28 cellular contexts compared by ENCODE assay signal in the genomic region with DNA sequence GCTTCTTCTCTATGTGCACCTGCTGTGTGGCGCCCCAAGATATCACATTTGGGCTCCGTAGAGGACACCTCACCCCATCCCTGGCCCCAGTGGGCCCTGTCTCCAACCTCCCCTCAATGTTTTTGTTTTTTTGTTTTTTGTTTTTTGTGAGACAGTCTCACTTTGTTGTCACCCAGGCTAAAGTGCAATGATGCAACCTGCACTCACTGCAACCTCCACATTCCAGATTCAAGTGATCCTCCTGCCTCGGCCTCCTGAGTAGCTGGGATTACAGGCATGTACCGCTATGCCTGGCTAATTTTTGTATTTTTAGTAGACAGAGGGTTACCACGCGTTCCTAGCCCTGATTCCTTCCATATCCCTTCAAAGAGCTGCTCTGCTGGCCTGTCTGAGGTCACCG. TPM values are rescaled to one million over a fixed set of nuclear protein-coding genes. Genes with fewer than 3 reads are reported as not detected.
DNase-seq lines count a peak whose midpoint lies in the region; ATAC-seq, FAIRE-seq and TF ChIP-seq lines count a peak whose summit lies in the region.
"Had no signal": no experiment of that assay in that cellular context is flagged by ENCODE, and none has a peak within 500 bp of the region (broad histone marks: within the 10 kb centered on the region; RNA-seq: fewer than 3 reads in every experiment).

No MANE protein-coding gene starts in this region.

- TF ChIP-seq POLR2A in spleen (IDR thresholded peaks at IDR 0.05) = no peak

- H3K9me2 ChIP-seq in GM23338 (ENCODE audit: insufficient read depth) = no peaks in the 10 kb centered on the region

- no peaks in the 10 kb centered on the region for H3F3A ChIP-seq in GM23338 (replicated peaks; ENCODE audit: low read depth)

- WGBS in spleen, 5 donors = 87 to 94% (median 91%) methylated on average over 7 of the region's 7 CpGs

- H2AFZ ChIP-seq in OCI-LY3 (ENCODE audit: low read depth, low read length) = no peak overlapping the region
- H2AFZ ChIP-seq in GM23338 = no peak overlapping the region

- peaks cover 4% of the 10 kb centered on the region; the same call in 1 of the 3 replicates for H3K9me3 Mint-ChIP-seq in GM23338
- no peaks in the 10 kb centered on the region for H3K9me3 Mint-ChIP-seq in activated CD8-positive, alpha-beta T cell treated with anti-CD3 and anti-CD28 coated beads for 36 hours
- no peaks in the 10 kb centered on the region for H3K9me3 Mint-ChIP-seq in activated CD4-positive, alpha-beta memory T cell treated with anti-CD3 and anti-CD28 coated beads for 36 hours
- H3K9me3 Mint-ChIP-seq: CD4-positive, alpha-beta memory T cell; CD8-positive, alpha-beta memory T cell had no signal

- H3K79me2 ChIP-seq in OCI-LY3 (ENCODE audit: low read length) (no peaks in the 10 kb centered on the region), GM23338 (replicated peaks; ENCODE audit: insufficient read depth) (no peaks in the 10 kb centered on the region)

- H3K9me3 ChIP-seq in OCI-LY3 (ENCODE audit: insufficient read depth, low read length) (no peaks in the 10 kb centered on the region), WERI-Rb-1 (ENCODE audit: severe bottlenecking) (no peaks in the 10 kb centered on the region), kidney (ENCODE audit: control insufficient read depth in 1 of 2, low read length in 2 of 2) (no peaks in the 10 kb centered on the region), spleen (no peaks in the 10 kb centered on the region)
- H3K9me3 ChIP-seq: BE2C, BLaER1 had no signal

- H3K4me1 Mint-ChIP-seq in GM23338 = no peaks in the 10 kb centered on the region; the same call in none of the 3 replicates
- no peaks in the 10 kb centered on the region for H3K4me1 Mint-ChIP-seq in activated CD8-positive, alpha-beta T cell treated with anti-CD3 and anti-CD28 coated beads for 36 hours (ENCODE audit: low read depth)
- no peaks in the 10 kb centered on the region for H3K4me1 Mint-ChIP-seq in activated CD4-positive, alpha-beta memory T cell treated with anti-CD3 and anti-CD28 coated beads for 36 hours (ENCODE audit: low read depth)
- H3K4me1 Mint-ChIP-seq: CD4-positive, alpha-beta memory T cell; CD8-positive, alpha-beta memory T cell had no signal

- H3K27me3 Mint-ChIP-seq in GM23338 (ENCODE audit: insufficient read depth, low read depth, poor library complexity) = peaks cover 4% of the 10 kb centered on the region
- peaks cover 15% of the 10 kb centered on the region for H3K27me3 Mint-ChIP-seq in activated CD8-positive, alpha-beta T cell treated with anti-CD3 and anti-CD28 coated beads for 36 hours
- H3K27me3 Mint-ChIP-seq in activated CD4-positive, alpha-beta memory T cell treated with anti-CD3 and anti-CD28 coated beads for 36 hours = peaks cover 9% of the 10 kb centered on the region

- no peak overlapping the region for H3K4me3 ChIP-seq in OCI-LY3 (ENCODE audit: low read length)
- H3K4me3 ChIP-seq in WERI-Rb-1 (ENCODE audit: low read depth, low read length) = no peak overlapping the region
- no peak overlapping the region for H3K4me3 ChIP-seq in kidney (ENCODE audit: low read length in 2 of 2)
- H3K4me3 ChIP-seq in spleen = no peak overlapping the region
- H3K4me3 ChIP-seq in GM23338 = no peak overlapping the region
- H3K4me3 ChIP-seq: BLaER1, GM12878 had no signal

- H3K27me3 ChIP-seq in OCI-LY3 (ENCODE audit: low read depth, low read length) = peaks cover 58% of the 10 kb centered on the region
- H3K27me3 ChIP-seq in WERI-Rb-1 (ENCODE audit: insufficient read depth, low read depth, severe bottlenecking) = peaks cover 40% of the 10 kb centered on the region
- peaks cover 0 to 25% (median 0%) of the 10 kb centered on the region in 7 donors for H3K27me3 ChIP-seq in spleen (replicated peaks in 1 of 7)
- H3K27me3 ChIP-seq in GM23338 (ENCODE audit: insufficient read depth) = no peaks in the 10 kb centered on the region
- H3K27me3 ChIP-seq: BLaER1 had no signal

- H3K4me2 ChIP-seq in OCI-LY3 (ENCODE audit: low read length) = peak overlapping the region; percentile 55
- H3K4me2 ChIP-seq in GM23338 = no peak overlapping the region

- intact Hi-C loops in kidney (cut with DNase I) = no loop called here
- intact Hi-C loops in spleen (cut with DNase I; ENCODE audit: low total_unique reads) = no loop called here
- intact Hi-C loops in activated CD8-positive, alpha-beta T cell treated with anti-CD3 and anti-CD28 coated beads for 36 hours (cut with micrococcal nuclease) = no loop called here
- intact Hi-C loops in activated CD4-positive, alpha-beta memory T cell treated with anti-CD3 and anti-CD28 coated beads for 36 hours (cut with micrococcal nuclease) = no loop called here

- no peak for ATAC-seq in GM23338
- ATAC-seq in activated CD8-positive, alpha-beta T cell treated with anti-CD3 and anti-CD28 coated beads for 36 hours = no peak
- ATAC-seq: GM12878 had no signal

- CTCF ChIA-PET in activated CD8-positive, alpha-beta T cell treated with anti-CD3 and anti-CD28 coated beads for 36 hours (lab: Charles Lee) = interaction anchor here (1.1 to 1.2 kb wide), 2 partner anchors 8 to 9 kb away, joined by 4 to 5 read pairs; no protein-coding TSS in a partner anchor
- CTCF ChIA-PET in activated CD4-positive, alpha-beta memory T cell treated with anti-CD3 and anti-CD28 coated beads for 36 hours (lab: Charles Lee) = interaction anchor here (1.3 to 2.2 kb wide), 2 partner anchors 8 to 259 kb away, joined by 4 to 7 read pairs; no protein-coding TSS in a partner anchor

- H3K36me3 Mint-ChIP-seq in GM23338 (ENCODE audit: low read depth) = no peaks in the 10 kb centered on the region
- no peaks in the 10 kb centered on the region for H3K36me3 Mint-ChIP-seq in activated CD8-positive, alpha-beta T cell treated with anti-CD3 and anti-CD28 coated beads for 36 hours (ENCODE audit: low read depth)
- no peaks in the 10 kb centered on the region for H3K36me3 Mint-ChIP-seq in activated CD4-positive, alpha-beta memory T cell treated with anti-CD3 and anti-CD28 coated beads for 36 hours
- H3K36me3 Mint-ChIP-seq: CD14-positive monocyte; CD4-positive, alpha-beta memory T cell; CD4-positive, CD25-positive, alpha-beta regulatory T cell; CD8-positive, alpha-beta memory T cell had no signal

- H3K9ac ChIP-seq in OCI-LY3 (ENCODE audit: low read length) (no peak overlapping the region), kidney (ENCODE audit: low read length in 2 of 2) (no peak overlapping the region)
- H3K9ac ChIP-seq: BLaER1 had no signal

- no peak overlapping the region for H3K27ac Mint-ChIP-seq in GM23338
- H3K27ac Mint-ChIP-seq in activated CD8-positive, alpha-beta T cell treated with anti-CD3 and anti-CD28 coated beads for 36 hours = no peak overlapping the region
- H3K27ac Mint-ChIP-seq in activated CD4-positive, alpha-beta memory T cell treated with anti-CD3 and anti-CD28 coated beads for 36 hours = no peak overlapping the region
- H3K27ac Mint-ChIP-seq: CD4-positive, alpha-beta memory T cell; CD4-positive, CD25-positive, alpha-beta regulatory T cell had no signal

- H4K20me1 ChIP-seq in OCI-LY3 (ENCODE audit: insufficient read depth, low read length) (no peaks in the 10 kb centered on the region), GM23338 (replicated peaks; ENCODE audit: insufficient read depth) (no peaks in the 10 kb centered on the region)
- H4K20me1 ChIP-seq: BLaER1 had no signal

- H3K36me3 ChIP-seq in OCI-LY3 (replicated peaks; ENCODE audit: low read depth, low read length) = no peaks in the 10 kb centered on the region
- no peaks in the 10 kb centered on the region for H3K36me3 ChIP-seq in WERI-Rb-1
- no peaks in the 10 kb centered on the region for H3K36me3 ChIP-seq in kidney (ENCODE audit: control insufficient read depth in 1 of 2, insufficient read depth in 2 of 2, low read length in 2 of 2)
- H3K36me3 ChIP-seq in spleen = no peaks in the 10 kb centered on the region
- no peaks in the 10 kb centered on the region for H3K36me3 ChIP-seq in GM23338 (ENCODE audit: insufficient read depth)
- H3K36me3 ChIP-seq: BE2C, BLaER1 had no signal

- no peak for FAIRE-seq in kidney (lab: Jason Lieb, UNC)
- FAIRE-seq: A204.1, GM12878, GM12892, GM18507 had no signal

- no peak overlapping the region for H3K4me3 Mint-ChIP-seq in GM23338
- no peak overlapping the region for H3K4me3 Mint-ChIP-seq in activated CD8-positive, alpha-beta T cell treated with anti-CD3 and anti-CD28 coated beads for 36 hours
- no peak overlapping the region for H3K4me3 Mint-ChIP-seq in activated CD4-positive, alpha-beta memory T cell treated with anti-CD3 and anti-CD28 coated beads for 36 hours
- H3K4me3 Mint-ChIP-seq: CD4-positive, alpha-beta memory T cell; CD4-positive, CD25-positive, alpha-beta regulatory T cell; CD8-positive, alpha-beta memory T cell had no signal

- H3K27ac ChIP-seq in OCI-LY3 (ENCODE audit: low read length) (no peak overlapping the region), WERI-Rb-1 (no peak overlapping the region), kidney (ENCODE audit: low read depth in 2 of 2, low read length in 2 of 2) (no peak overlapping the region), spleen (no peak overlapping the region), GM23338 (ENCODE audit: low read depth) (no peak overlapping the region)
- H3K27ac ChIP-seq: BLaER1 had no signal

- POLR2A ChIA-PET in activated CD8-positive, alpha-beta T cell treated with anti-CD3 and anti-CD28 coated beads for 36 hours (lab: Charles Lee) = no interaction called here
- POLR2A ChIA-PET in activated CD4-positive, alpha-beta memory T cell treated with anti-CD3 and anti-CD28 coated beads for 36 hours (lab: Charles Lee) = no interaction called here

- H3K4me1 ChIP-seq in OCI-LY3 (ENCODE audit: low read length) = peaks cover 14% of the 10 kb centered on the region
- H3K4me1 ChIP-seq in kidney (ENCODE audit: control insufficient read depth in 1 of 2, insufficient read depth in 1 of 2, low read depth in 1 of 2, low read length in 2 of 2) = no peaks in the 10 kb centered on the region
- H3K4me1 ChIP-seq in spleen = peaks cover 0 to 4% (median 0%) of the 10 kb centered on the region in 6 donors
- H3K4me1 ChIP-seq in GM23338 (ENCODE audit: insufficient read depth) = no peaks in the 10 kb centered on the region
- H3K4me1 ChIP-seq: BE2C had no signal

- DNase-seq in WERI-Rb-1 (peak; percentile 3), kidney (peak; percentile 8), spleen (peak; percentile 2), GM23338 (ENCODE audit: low spot score) (no peak)
- DNase-seq in activated CD8-positive, alpha-beta T cell treated with anti-CD3 and anti-CD28 coated beads for 36 hours = no peak
- DNase-seq in activated CD4-positive, alpha-beta memory T cell treated with anti-CD3 and anti-CD28 coated beads for 36 hours = no peak
- DNase-seq: 8988T; ACHN; BE2C; C1 segment of cervical spinal cord; CD4-positive, alpha-beta memory T cell; CD4-positive, CD25-positive, alpha-beta regulatory T cell; CD8-positive, alpha-beta memory T cell; COR-L47; DMS 273 treated with DMSO at 0.1 percent for 48 hours; DMS153; DMS53; DMS79; DND-41; EL; GDM1 had no signal

- TF ChIP-seq CTCF in OCI-LY3 (IDR thresholded peaks at IDR 0.05; ENCODE audit: low read depth, low read length) (no peak), WERI-Rb-1 (IDR thresholded peaks at IDR 0.05; ENCODE audit: low read depth, low read length) (no peak), kidney (IDR thresholded peaks at IDR 0.05; ENCODE audit: borderline replicate concordance, extremely low read depth, insufficient read depth) (no peak), spleen (IDR thresholded peaks at IDR 0.05 in 8 of 11, conservative IDR thresholded peaks at IDR 0.05 in 3 of 11) (no peak), GM23338 (conservative IDR thresholded peaks at IDR 0.05; ENCODE audit: low read depth in 2 of 2) (no peak)
- no peak for TF ChIP-seq CTCF in activated CD8-positive, alpha-beta T cell treated with anti-CD3 and anti-CD28 coated beads for 36 hours (IDR thresholded peaks at IDR 0.05)

RNA-seq across cellular contexts. Expression of a gene that starts 26.9 kb away (rescaled TPM):
- total RNA-seq in kidney (33.2 TPM), spleen (10 to 100 TPM; 35.3 to 69.8 (median 55.1) TPM)
- polyA plus RNA-seq in kidney (ENCODE audit: insufficient read depth, low read depth, low replicate concordance) (9.1 TPM), spleen (10 to 100 TPM in 2 of 3 donors, 1 to 10 TPM in 1; 9.1 to 14.9 (median 11.3) TPM), GM23338 (2016; fragmentation: Nextera tagmentation; extraction: Ambion mirVana) (12.4 and 12.8 TPM in 2 replicates)
- 36.4 and 40.2 TPM in 2 replicates for total RNA-seq in GM23338 (2014; rRNA removed; shearing (Covaris generic))
- total RNA-seq in activated CD8-positive, alpha-beta T cell treated with anti-CD3 and anti-CD28 coated beads for 36 hours = 10 to 100 TPM; 51.6 to 57.1 TPM
- total RNA-seq in activated CD4-positive, alpha-beta memory T cell treated with anti-CD3 and anti-CD28 coated beads for 36 hours = 10 to 100 TPM; 51.7 to 53.7 TPM

Comparison
In these comparisons a context has a peak if more than half of its experiments do, and no peak if none do; other contexts are left out.
1. DNase-seq: peak in WERI-Rb-1 (single experiment), kidney (single experiment) and spleen (single experiment); none in GM23338 (single experiment), activated CD8-positive, alpha-beta T cell treated with anti-CD3 and anti-CD28 coated beads for 36 hours (single experiment) and activated CD4-positive, alpha-beta memory T cell treated with anti-CD3 and anti-CD28 coated beads for 36 hours (single experiment).